ENCODE assay signal across 24 cellular contexts in genomic region chr2:196444442-196444841, GRCh38.
DNase-seq lines count a peak whose midpoint lies in the region; FAIRE-seq and TF ChIP-seq lines count a peak whose summit lies in the region.
"Had no signal": no experiment of that assay in that cellular context is flagged by ENCODE, and none has a peak within 500 bp of the region (broad histone marks: within the 10 kb centered on the region; RNA-seq: fewer than 3 reads in every experiment).

No MANE protein-coding gene starts in this region.

- H2AFZ ChIP-seq in mammary epithelial cell (ENCODE audit: low read depth, low read length) (no peak overlapping the region), Karpas-422 (ENCODE audit: low read length) (no peak overlapping the region)

- no peaks in the 10 kb centered on the region for H3K4me1 ChIP-seq in mammary epithelial cell (ENCODE audit: insufficient read depth, low read length)
- no peaks in the 10 kb centered on the region for H3K4me1 ChIP-seq in Karpas-422 (ENCODE audit: low read length)
- H3K4me1 ChIP-seq: A549; BLaER1 treated with 17β-estradiol and CSF1 and Interleukin-3, amounts not matched to agents 10 nM and 100 nM; Caco-2 had no signal

- no peak overlapping the region for H3K4me3 Mint-ChIP-seq in MCF 10A (ENCODE audit: unreplicated experiment)
- H3K4me3 Mint-ChIP-seq: B cell; CD4-positive, alpha-beta T cell; CD8-positive, alpha-beta T cell had no signal

- in situ Hi-C loops in mammary epithelial cell (cut with MboI; ENCODE audit: low sequenced_read_pairs in 2 of 2) = no loop called here

- CTCF ChIA-PET in MCF 10A (lab: Yijun Ruan, JAX) (interaction anchor here (0.7 to 2.6 kb wide), 3 partner anchors 9 to 147 kb away, joined by 3 to 12 read pairs (median 4); no protein-coding TSS in a partner anchor), mammary epithelial cell (lab: Charles Lee; ENCODE audit: low non-redundant PET) (no interaction called here)

- DNase-seq in MCF 10A (ENCODE audit: unreplicated experiment) = no peak
- no peak for DNase-seq in mammary epithelial cell
- DNase-seq in GM12891 (ENCODE audit: insufficient read length, low spot score) = no peak
- peak; percentile 35 for DNase-seq in Karpas-422
- DNase-seq in substantia nigra (lab: John Stamatoyannopoulos, UW) = no peak
- DNase-seq: AML-193; Caco-2; Calu3; CD4-positive, alpha-beta T cell; CD8-positive, alpha-beta T cell; DMS153; DMS53; DMS79; DND-41; EL; GDM1 had no signal

- H3K27ac ChIP-seq in mammary epithelial cell (ENCODE audit: insufficient read depth, low read depth, low read length) = no peak overlapping the region
- H3K27ac ChIP-seq in Karpas-422 (ENCODE audit: low read length) = no peak overlapping the region
- H3K27ac ChIP-seq in substantia nigra (ENCODE audit: low read depth, low read length, poor library complexity, severe bottlenecking) = no peak overlapping the region
- H3K27ac ChIP-seq: 22Rv1; A549; BLaER1 treated with 17β-estradiol and CSF1 and Interleukin-3, amounts not matched to agents 10 nM and 100 nM; C4-2B had no signal

- H3K36me3 Mint-ChIP-seq in MCF 10A (ENCODE audit: insufficient read depth, unreplicated experiment) = no peaks in the 10 kb centered on the region
- H3K36me3 Mint-ChIP-seq: CD8-positive, alpha-beta T cell had no signal

- H3K27me3 Mint-ChIP-seq in MCF 10A (ENCODE audit: insufficient read depth, unreplicated experiment) = no peaks in the 10 kb centered on the region

- BruUV-seq in MCF 10A (replicated peaks; lab: Mats Ljungman, UMichigan) (no TSS peak), mammary epithelial cell (replicated peaks; lab: Mats Ljungman, UMichigan) (no TSS peak)

- POLR2A ChIA-PET in MCF 10A (lab: Yijun Ruan, JAX) = no interaction called here

- H3K9me3 ChIP-seq in mammary epithelial cell (replicated peaks; ENCODE audit: insufficient read depth, low read length) (no peaks in the 10 kb centered on the region), Karpas-422 (ENCODE audit: low read length) (no peaks in the 10 kb centered on the region)
- H3K9me3 ChIP-seq: A549, Caco-2 had no signal

- H3K27ac Mint-ChIP-seq in MCF 10A (ENCODE audit: low read depth, unreplicated experiment) = peak overlapping the region; percentile 21
- H3K27ac Mint-ChIP-seq: B cell; CD4-positive, alpha-beta T cell; CD8-positive, alpha-beta T cell had no signal

- 71% methylated on average over 1 of the region's 1 CpG for WGBS in mammary epithelial cell (ENCODE audit: low coverage, missing lambda C conversion rate)

- H3K27me3 ChIP-seq in mammary epithelial cell (ENCODE audit: insufficient read depth, low read length) (peaks cover 3% of the 10 kb centered on the region), Karpas-422 (ENCODE audit: low read length) (no peaks in the 10 kb centered on the region)
- H3K27me3 ChIP-seq: BLaER1 treated with 17β-estradiol and CSF1 and Interleukin-3, amounts not matched to agents 10 nM and 100 nM had no signal

- TF ChIP-seq CTCF in MCF 10A (IDR thresholded peaks at IDR 0.05; ENCODE audit: unreplicated experiment) (no peak), mammary epithelial cell (conservative IDR thresholded peaks at IDR 0.05 in 1 of 2, IDR thresholded peaks at IDR 0.05 in 1 of 2; ENCODE audit: extremely low read depth in 1 of 2, insufficient read depth in 1 of 2, low read depth in 1 of 2, low read length in 2 of 2) (no peak)

- H3K79me2 ChIP-seq in mammary epithelial cell (ENCODE audit: insufficient read depth, low read length) (no peaks in the 10 kb centered on the region), Karpas-422 (ENCODE audit: low read length) (no peaks in the 10 kb centered on the region)

- H3K4me2 ChIP-seq in mammary epithelial cell (ENCODE audit: insufficient read depth, low read depth, low read length) = no peak overlapping the region
- H3K4me2 ChIP-seq in Karpas-422 (ENCODE audit: low read depth, low read length, poor library complexity, severe bottlenecking) = no peak overlapping the region
- H3K4me2 ChIP-seq: A549; BLaER1 treated with 17β-estradiol and CSF1 and Interleukin-3, amounts not matched to agents 10 nM and 100 nM had no signal

- H3K9me2 ChIP-seq in Karpas-422 (replicated peaks; ENCODE audit: insufficient read depth, low read length) = no peaks in the 10 kb centered on the region

- TF ChIP-seq POLR2A in GM12891 (IDR thresholded peaks at IDR 0.05; ENCODE audit: low read depth, low read length) = no peak

- no peak overlapping the region for H3K9ac ChIP-seq in mammary epithelial cell (ENCODE audit: insufficient read depth, low read length)
- H3K9ac ChIP-seq in Karpas-422 (ENCODE audit: low read length) = no peak overlapping the region
- H3K9ac ChIP-seq: BLaER1 treated with 17β-estradiol and CSF1 and Interleukin-3, amounts not matched to agents 10 nM and 100 nM had no signal

- no peaks in the 10 kb centered on the region for H4K20me1 ChIP-seq in mammary epithelial cell (ENCODE audit: insufficient read depth, low read length)
- H4K20me1 ChIP-seq in Karpas-422 (ENCODE audit: insufficient read depth, low read depth, low read length) = no peaks in the 10 kb centered on the region
- H4K20me1 ChIP-seq: BLaER1 treated with 17β-estradiol and CSF1 and Interleukin-3, amounts not matched to agents 10 nM and 100 nM had no signal

- H3K4me1 Mint-ChIP-seq in MCF 10A (ENCODE audit: insufficient read depth, unreplicated experiment) = no peaks in the 10 kb centered on the region
- H3K4me1 Mint-ChIP-seq: B cell had no signal

- peaks cover 8% of the 10 kb centered on the region for H3K9me3 Mint-ChIP-seq in MCF 10A (ENCODE audit: unreplicated experiment)
- H3K9me3 Mint-ChIP-seq: CD4-positive, alpha-beta T cell had no signal

- H3K4me3 ChIP-seq in mammary epithelial cell (replicated peaks in 1 of 3; ENCODE audit: insufficient read depth in 1 of 3, low read depth in 2 of 3, low read length in 3 of 3) (no peak overlapping the region), Karpas-422 (ENCODE audit: low read length) (no peak overlapping the region)
- H3K4me3 ChIP-seq: A549; BLaER1 treated with 17β-estradiol and CSF1 and Interleukin-3, amounts not matched to agents 10 nM and 100 nM; GM12878 had no signal

- dilution Hi-C loops in mammary epithelial cell (cut with HindIII; ENCODE audit: low sequenced_read_pairs) = no loop called here

- intact Hi-C loops in MCF 10A (cut with micrococcal nuclease) = no loop called here
- intact Hi-C loops in mammary epithelial cell (cut with micrococcal nuclease) = no loop called here

- no peaks in the 10 kb centered on the region for H3K36me3 ChIP-seq in mammary epithelial cell (ENCODE audit: insufficient read depth, low read length)
- H3K36me3 ChIP-seq in Karpas-422 (ENCODE audit: insufficient read depth, low read length) = no peaks in the 10 kb centered on the region
- H3K36me3 ChIP-seq: BLaER1 treated with 17β-estradiol and CSF1 and Interleukin-3, amounts not matched to agents 10 nM and 100 nM had no signal

- FAIRE-seq in GM12891 (lab: Jason Lieb, UNC) = peak; percentile 26
- FAIRE-seq: A549, D721Med, GM12878, GM19239 had no signal

TF ChIP-seq in GM12891, 5 proteins besides CTCF, POLR2A, EP300 and RAD21:
- TF ChIP-seq POLR2AphosphoS5 (IDR thresholded peaks at IDR 0.05; ENCODE audit: low read depth, low read length) (no peak), TAF1 (IDR thresholded peaks at IDR 0.05; ENCODE audit: low read depth, low read length) (no peak), SPI1 (IDR thresholded peaks at IDR 0.05; ENCODE audit: low read depth, low read length) (no peak), PAX5 (IDR thresholded peaks at IDR 0.05; ENCODE audit: insufficient read depth, low read length, severe bottlenecking) (no peak), POU2F2 (IDR thresholded peaks at IDR 0.05; ENCODE audit: low read depth, low read length) (no peak)
